9 cellular contexts compared by ENCODE assay signal in genomic region chr17:36703860-36704266, GRCh38.
A peak's percentile ranks its signal among the peaks of the same experiment; 100 is the strongest.
DNase-seq lines count a peak whose midpoint lies in the region; ATAC-seq and TF ChIP-seq lines count a peak whose summit lies in the region.
"Had no signal": no experiment of that assay in that cellular context is flagged by ENCODE, and none has a peak within 500 bp of the region (broad histone marks: within the 10 kb centered on the region; RNA-seq: fewer than 3 reads in every experiment).

No MANE protein-coding gene starts in this region.

- no peaks in the 10 kb centered on the region for H3K4me1 ChIP-seq in fibroblast of lung (ENCODE audit: control insufficient read depth, extremely low read depth, insufficient read depth, low read length)

- CTCF ChIA-PET in activated CD8-positive, alpha-beta T cell treated with anti-CD3 and anti-CD28 coated beads, Interleukin-2, amount 10 ng/mL, durations not matched to agents 7 days and 5 days (lab: Charles Lee) = interaction anchor here (1.4 kb wide), 1 partner anchor 29 kb away, joined by 3 read pairs; no protein-coding TSS in a partner anchor

- peaks cover 21% of the 10 kb centered on the region for H3K27me3 Mint-ChIP-seq in activated CD8-positive, alpha-beta T cell treated with anti-CD3 and anti-CD28 coated beads, Interleukin-2, amount 10 ng/mL, durations not matched to agents 7 days and 5 days (ENCODE audit: low read depth)

- intact Hi-C loops in posterior cingulate gyrus (cut with DNase I) = loop anchor here (10.0 kb wide), 1 partner anchor 79 kb away; no protein-coding TSS in a partner anchor

- H2AFZ ChIP-seq in fibroblast of lung (ENCODE audit: low read length) = no peak overlapping the region

- no peaks in the 10 kb centered on the region for H3K4me1 Mint-ChIP-seq in activated CD8-positive, alpha-beta T cell treated with anti-CD3 and anti-CD28 coated beads, Interleukin-2, amount 10 ng/mL, durations not matched to agents 7 days and 5 days (ENCODE audit: low read depth)

- ATAC-seq in activated CD8-positive, alpha-beta T cell treated with anti-CD3 and anti-CD28 coated beads, Interleukin-2, amount 10 ng/mL, durations not matched to agents 7 days and 5 days = peak; percentile 72
- ATAC-seq in GM21737 (IDR thresholded peaks at IDR 0.05; ENCODE audit: unreplicated experiment) (no peak), GM18868 (IDR thresholded peaks at IDR 0.05; ENCODE audit: unreplicated experiment) (no peak), GM21367 (IDR thresholded peaks at IDR 0.05; ENCODE audit: unreplicated experiment) (no peak)

- no peaks in the 10 kb centered on the region for H3K9me3 ChIP-seq in fibroblast of lung (ENCODE audit: control insufficient read depth, insufficient read depth, low read depth, low read length)

- H3K27ac Mint-ChIP-seq in activated CD8-positive, alpha-beta T cell treated with anti-CD3 and anti-CD28 coated beads, Interleukin-2, amount 10 ng/mL, durations not matched to agents 7 days and 5 days = no peak overlapping the region
- H3K27ac Mint-ChIP-seq: activated naive CD8-positive, alpha-beta T cell had no signal

- H3K9me3 Mint-ChIP-seq in activated CD8-positive, alpha-beta T cell treated with anti-CD3 and anti-CD28 coated beads, Interleukin-2, amount 10 ng/mL, durations not matched to agents 7 days and 5 days (ENCODE audit: insufficient read depth) = no peaks in the 10 kb centered on the region

- H3K4me2 ChIP-seq in fibroblast of lung (ENCODE audit: extremely low read depth, insufficient read depth, low read length) = peak overlapping the region; percentile 1

- H3K9ac ChIP-seq in fibroblast of lung (ENCODE audit: insufficient read depth, low read length) = no peak overlapping the region

- no peak for TF ChIP-seq CTCF in fibroblast of lung (conservative IDR thresholded peaks at IDR 0.05 in 1 of 2, IDR thresholded peaks at IDR 0.05 in 1 of 2; ENCODE audit: low read depth in 1 of 2, low read length in 2 of 2)

- POLR2A ChIA-PET in activated CD8-positive, alpha-beta T cell treated with anti-CD3 and anti-CD28 coated beads, Interleukin-2, amount 10 ng/mL, durations not matched to agents 7 days and 5 days (lab: Charles Lee) = no interaction called here

- H3K36me3 Mint-ChIP-seq in activated CD8-positive, alpha-beta T cell treated with anti-CD3 and anti-CD28 coated beads, Interleukin-2, amount 10 ng/mL, durations not matched to agents 7 days and 5 days (ENCODE audit: low read depth) = no peaks in the 10 kb centered on the region

- H3K4me3 Mint-ChIP-seq in activated CD8-positive, alpha-beta T cell treated with anti-CD3 and anti-CD28 coated beads, Interleukin-2, amount 10 ng/mL, durations not matched to agents 7 days and 5 days = no peak overlapping the region
- H3K4me3 Mint-ChIP-seq: activated naive CD8-positive, alpha-beta T cell had no signal

- H3K27me3 ChIP-seq in fibroblast of lung (ENCODE audit: control insufficient read depth, insufficient read depth, low read length) = no peaks in the 10 kb centered on the region

- H3K79me2 ChIP-seq in fibroblast of lung (ENCODE audit: control insufficient read depth, insufficient read depth, low read length) = no peaks in the 10 kb centered on the region

- H4K20me1 ChIP-seq in fibroblast of lung (ENCODE audit: control insufficient read depth, extremely low read depth, insufficient read depth, low read length) = no peaks in the 10 kb centered on the region

- DNase-seq in Ammon's horn (ENCODE audit: low spot score) = peak; percentile 49
- DNase-seq in HuH-7.5 (ENCODE audit: low spot score) = peak; percentile 40
- peak; percentile 72 for DNase-seq in activated CD8-positive, alpha-beta T cell treated with anti-CD3 and anti-CD28 coated beads, Interleukin-2, amount 10 ng/mL, durations not matched to agents 7 days and 5 days
- DNase-seq in fibroblast of lung (ENCODE audit: low read depth in 2 of 2) = peak; percentile 22 to 29
- peak in 9 of 10 donors; percentile 13 to 87 (median 45) for DNase-seq in posterior cingulate gyrus

- no peaks in the 10 kb centered on the region for H3K36me3 ChIP-seq in fibroblast of lung (ENCODE audit: control insufficient read depth, insufficient read depth, low read length)

- no peak overlapping the region for H3K27ac ChIP-seq in fibroblast of lung (ENCODE audit: insufficient read depth, low read length)

- no peak overlapping the region for H3K4me3 ChIP-seq in fibroblast of lung (replicated peaks in 1 of 4; ENCODE audit: control extremely low read depth in 1 of 4, insufficient read depth in 1 of 4, low read depth in 3 of 4, low read length in 4 of 4)
